Comparison of ENCODE assay signal across 18 cellular contexts in genomic region chr5:135253601-135254165, GRCh38.
"Had no signal": no experiment of that assay in that cellular context is flagged by ENCODE, and none has a peak within 500 bp of the region (broad histone marks: within the 10 kb centered on the region; RNA-seq: fewer than 3 reads in every experiment).

No MANE protein-coding gene starts in this region.

- H3K36me3 Mint-ChIP-seq: memory B cell; naive thymus-derived CD4-positive, alpha-beta T cell; stimulated activated naive B cell treated with anti-CD40 and anti-IgM and Interleukin-4, amounts not matched to agents 10 μg/mL and 1 μg/mL and 100 μg/mL, for 72 hours had no signal

- H3K9me3 ChIP-seq: mucosa of descending colon, ovary, upper lobe of right lung had no signal

- H3K36me3 ChIP-seq: heart right ventricle, ovary, upper lobe of right lung had no signal

- H3K4me1 ChIP-seq: heart right ventricle, upper lobe of right lung had no signal

- ATAC-seq: heart right ventricle; left ventricle myocardium superior; mucosa of descending colon; naive thymus-derived CD4-positive, alpha-beta T cell; sciatic nerve; stimulated activated naive B cell treated with anti-CD40 and anti-IgM and Interleukin-4, amounts not matched to agents 10 μg/mL and 1 μg/mL and 100 μg/mL, for 72 hours; upper lobe of right lung had no signal

- DNase-seq: activated CD4-positive, alpha-beta T cell treated with anti-CD3 and anti-CD28 coated beads, Interleukin-2, amount 50 U/mL, for 1 hour; activated CD4-positive, CD25-positive, alpha-beta regulatory T cell treated with anti-CD3 and anti-CD28 coated beads, Interleukin-2, amount 50 U/mL, for 72 hours; activated naive CD4-positive, alpha-beta T cell treated with Interleukin-2 at 50 U/mL for 16 hours; activated T-cell treated with anti-CD3 and anti-CD28 coated beads for 4 hours; erythroblast; heart right ventricle; left ventricle myocardium superior; mucosa of descending colon; naive thymus-derived CD4-positive, alpha-beta T cell; ovary; stimulated activated naive B cell treated with anti-CD40 and anti-IgM and Interleukin-4, amounts not matched to agents 10 μg/mL and 1 μg/mL and 100 μg/mL, for 72 hours; upper lobe of right lung had no signal

- H3K4me3 Mint-ChIP-seq: activated T-helper 1 cell treated with anti-CD3 and anti-CD28 coated beads, Interleukin-12 subunit alpha, Interleukin-12 subunit beta, Interleukin-2, Interleukin-4 antibody, amounts not matched to agents 30 ng/mL and 10 ng/mL and 1 ng/mL, durations not matched to agents 14 hours and 24 hours and 36 hours; memory B cell; naive thymus-derived CD4-positive, alpha-beta T cell; stimulated activated naive B cell treated with anti-CD40 and anti-IgM and Interleukin-4, amounts not matched to agents 10 μg/mL and 1 μg/mL and 100 μg/mL, for 72 hours; T-helper 1 cell treated with Interleukin-12 subunit alpha and Interleukin-12 subunit beta and Interleukin-4 antibody, amounts not matched to agents 30 μg/mL and 1 μg/mL, for 36 hours had no signal

- H3K27ac Mint-ChIP-seq: activated T-helper 1 cell treated with anti-CD3 and anti-CD28 coated beads, Interleukin-12 subunit alpha, Interleukin-12 subunit beta, Interleukin-2, Interleukin-4 antibody, amounts not matched to agents 30 ng/mL and 10 ng/mL and 1 ng/mL, durations not matched to agents 14 hours and 24 hours and 36 hours; memory B cell; naive thymus-derived CD4-positive, alpha-beta T cell; stimulated activated naive B cell treated with anti-CD40 and anti-IgM and Interleukin-4, amounts not matched to agents 10 μg/mL and 1 μg/mL and 100 μg/mL, for 72 hours; T-helper 1 cell treated with Interleukin-12 subunit alpha and Interleukin-12 subunit beta and Interleukin-4 antibody, amounts not matched to agents 30 μg/mL and 1 μg/mL, for 36 hours had no signal

- FAIRE-seq: endometrium had no signal

- H3K27me3 ChIP-seq: heart right ventricle, ovary, upper lobe of right lung had no signal

- H3K4me3 ChIP-seq: coronary artery, heart right ventricle, mucosa of descending colon, ovary, upper lobe of right lung had no signal

- H3K27ac ChIP-seq: coronary artery, heart right ventricle, ovary, upper lobe of right lung had no signal

- H3K4me1 Mint-ChIP-seq: memory B cell; stimulated activated naive B cell treated with anti-CD40 and anti-IgM and Interleukin-4, amounts not matched to agents 10 μg/mL and 1 μg/mL and 100 μg/mL, for 72 hours had no signal

- H3K9me3 Mint-ChIP-seq: activated T-helper 1 cell treated with anti-CD3 and anti-CD28 coated beads, Interleukin-12 subunit alpha, Interleukin-12 subunit beta, Interleukin-2, Interleukin-4 antibody, amounts not matched to agents 30 ng/mL and 10 ng/mL and 1 ng/mL, durations not matched to agents 14 hours and 24 hours and 36 hours; stimulated activated naive B cell treated with anti-CD40 and anti-IgM and Interleukin-4, amounts not matched to agents 10 μg/mL and 1 μg/mL and 100 μg/mL, for 72 hours; T-helper 1 cell treated with Interleukin-12 subunit alpha and Interleukin-12 subunit beta and Interleukin-4 antibody, amounts not matched to agents 30 μg/mL and 1 μg/mL, for 36 hours had no signal
